ENCODE assay signal across 8 cellular contexts in the genomic region with DNA sequence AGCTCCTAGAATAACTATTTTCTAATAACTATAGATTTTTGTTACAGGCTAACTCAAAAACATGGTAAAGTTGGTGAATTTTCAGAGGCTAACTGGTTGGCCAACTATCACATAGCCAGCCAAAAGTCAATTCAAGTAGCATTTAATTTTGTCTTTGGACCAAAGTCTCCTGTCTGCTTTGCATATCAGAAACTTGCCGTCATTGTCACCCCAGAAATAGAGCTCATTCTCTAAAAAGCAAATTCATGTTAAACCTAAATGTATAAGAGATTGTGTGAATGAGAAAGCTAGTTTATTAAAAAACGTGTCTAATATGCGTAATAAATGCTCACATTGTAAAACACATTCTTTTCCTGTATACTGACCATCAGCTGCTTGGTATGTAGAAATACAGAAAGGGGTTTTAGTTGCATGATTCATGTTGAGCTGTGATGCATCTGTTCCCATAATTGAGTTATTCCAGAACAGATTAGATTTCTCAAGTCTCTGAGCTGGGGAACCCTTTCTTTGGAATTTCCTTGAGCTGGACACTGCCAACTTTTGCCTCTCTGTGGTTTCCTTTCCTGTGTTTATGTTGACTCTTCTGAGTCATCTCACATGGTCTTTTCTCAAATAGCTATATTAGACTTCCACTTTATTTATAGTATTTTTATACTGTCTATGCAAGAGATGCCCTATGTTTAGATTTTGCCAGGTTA. TPM values are rescaled to one million over a fixed set of nuclear protein-coding genes. Genes with fewer than 3 reads are reported as not detected.
A peak's percentile ranks its signal among the peaks of the same experiment; 100 is the strongest.
DNase-seq lines count a peak whose midpoint lies in the region; ATAC-seq and TF ChIP-seq lines count a peak whose summit lies in the region.

No MANE protein-coding gene starts in this region.

- no peaks in the 10 kb centered on the region for H3K36me3 ChIP-seq in Peyer's patch

- no peak overlapping the region for H3K27ac Mint-ChIP-seq in T-helper 2 cell treated with Interferon-gamma antibody and Interleukin-4, amounts not matched to agents 5 μg/mL and 100 μg/mL, for 36 hours

- no peak for TF ChIP-seq CTCF in Peyer's patch (IDR thresholded peaks at IDR 0.05)

- no peaks in the 10 kb centered on the region for H3K27me3 Mint-ChIP-seq in T-helper 2 cell treated with Interferon-gamma antibody and Interleukin-4, amounts not matched to agents 5 μg/mL and 100 μg/mL, for 36 hours (ENCODE audit: low read depth)

- H3K36me3 Mint-ChIP-seq in T-helper 2 cell treated with Interferon-gamma antibody and Interleukin-4, amounts not matched to agents 5 μg/mL and 100 μg/mL, for 36 hours (ENCODE audit: low read depth): peaks cover 6% of the 10 kb centered on the region

- no peak for DNase-seq in Peyer's patch
- peak; percentile 96 for DNase-seq in fibroblast of the conjunctiva (ENCODE audit: low read depth)
- peak; percentile 99 for DNase-seq in stromal cell of bone marrow (ENCODE audit: low read depth)
- no peak for DNase-seq in occipital lobe (lab: John Stamatoyannopoulos, UW)
- DNase-seq in T-helper 2 cell treated with Interferon-gamma antibody and Interleukin-4, amounts not matched to agents 5 μg/mL and 100 μg/mL, for 36 hours (ENCODE audit: low spot score): no peak
- DNase-seq in SIG-M5 (lab: John Stamatoyannopoulos, UW): no peak
- DNase-seq in NCI-H2029 (lab: John Stamatoyannopoulos, UW): no peak

- no peak overlapping the region for H3K4me3 Mint-ChIP-seq in T-helper 2 cell treated with Interferon-gamma antibody and Interleukin-4, amounts not matched to agents 5 μg/mL and 100 μg/mL, for 36 hours

- no peaks in the 10 kb centered on the region for H3K9me3 ChIP-seq in Peyer's patch

- no peak overlapping the region for H3K4me3 ChIP-seq in Peyer's patch

- peaks cover 0 to 13% (median 5%) of the 10 kb centered on the region in 4 donors for H3K4me1 ChIP-seq in Peyer's patch

- ATAC-seq in GM21367 (IDR thresholded peaks at IDR 0.05; ENCODE audit: unreplicated experiment): peak; percentile 50

- peaks cover 7% of the 10 kb centered on the region for H3K9me3 Mint-ChIP-seq in T-helper 2 cell treated with Interferon-gamma antibody and Interleukin-4, amounts not matched to agents 5 μg/mL and 100 μg/mL, for 36 hours

- TF ChIP-seq POLR2A in Peyer's patch (IDR thresholded peaks at IDR 0.05): no peak

- peak overlapping the region in 3 of 4 donors; percentile 6 to 57 (median 9) for H3K27ac ChIP-seq in Peyer's patch

- no peaks in the 10 kb centered on the region for H3K27me3 ChIP-seq in Peyer's patch

- H3K4me1 Mint-ChIP-seq in T-helper 2 cell treated with Interferon-gamma antibody and Interleukin-4, amounts not matched to agents 5 μg/mL and 100 μg/mL, for 36 hours (ENCODE audit: low read depth): peaks cover 9% of the 10 kb centered on the region

RNA-seq across cellular contexts. Expression of a gene that starts 7.3 kb away (rescaled TPM):
- total RNA-seq in Peyer's patch (10 to 100 TPM in 1 of 4 donors, 1 to 10 TPM in 3; 5.4 to 42.9 (median 7.5) TPM), occipital lobe (34.5 TPM)

Comparison
In these comparisons a context has a peak if more than half of its experiments do, and no peak if none do; other contexts are left out.
1. DNase-seq: peak in fibroblast of the conjunctiva (single experiment) and stromal cell of bone marrow (single experiment); none in Peyer's patch (0 of 3), occipital lobe (single experiment), T-helper 2 cell treated with Interferon-gamma antibody and Interleukin-4, amounts not matched to agents 5 μg/mL and 100 μg/mL, for 36 hours (single experiment), SIG-M5 (single experiment) and NCI-H2029 (single experiment).